Comparison of ENCODE assay signal across 17 cellular contexts in genomic region chr10:104301907-104302690, GRCh38. TPM values are rescaled to one million over a fixed set of nuclear protein-coding genes. Genes with fewer than 3 reads are reported as not detected.
DNase-seq lines count a peak whose midpoint lies in the region; ATAC-seq and TF ChIP-seq lines count a peak whose summit lies in the region.
"Had no signal": no experiment of that assay in that cellular context is flagged by ENCODE, and none has a peak within 500 bp of the region (broad histone marks: within the 10 kb centered on the region; RNA-seq: fewer than 3 reads in every experiment).

No MANE protein-coding gene starts in this region.

- TF ChIP-seq CTCF in adrenal gland (IDR thresholded peaks at IDR 0.05) (no peak), fibroblast of the aortic adventitia (IDR thresholded peaks at IDR 0.05; ENCODE audit: insufficient read depth, low read length) (peak; percentile 14), tibial artery (IDR thresholded peaks at IDR 0.05) (no peak)

- no peak for DNase-seq in stimulated activated naive CD8-positive, alpha-beta T cell treated with anti-CD3 and anti-CD28 coated beads, Interleukin-15, Interleukin-2, amounts not matched to agents 100 U/mL and 50 U/mL, for 24 hours
- DNase-seq in adrenal gland (peak in 1 of 7 donors; percentile 43), fibroblast of the aortic adventitia (ENCODE audit: low read depth) (no peak), tibial artery (no peak), GF-D8 (lab: John Stamatoyannopoulos, UW) (no peak), NCI-H2081 (lab: John Stamatoyannopoulos, UW) (no peak)
- DNase-seq: activated CD4-positive, alpha-beta T cell treated with anti-CD3 and anti-CD28 coated beads, Interleukin-2, amount 50 U/mL, for 48 hours; amygdala; dorsolateral prefrontal cortex; NCI-H1105; retina; substantia nigra had no signal

- intact Hi-C loops in adrenal gland (cut with DNase I) (no loop called here), tibial artery (cut with DNase I; ENCODE audit: low total_unique reads) (loop anchor here (2.0 kb wide), 1 partner anchor 37 kb away; the partner anchor contains the start of gene ITPRIP)

- H3K4me3 ChIP-seq in adrenal gland (no peak overlapping the region), fibroblast of the aortic adventitia (ENCODE audit: low read depth, low read length) (no peak overlapping the region), tibial artery (no peak overlapping the region)
- H3K4me3 ChIP-seq: dorsolateral prefrontal cortex, lung had no signal

- H3K9me3 Mint-ChIP-seq in stimulated activated naive CD8-positive, alpha-beta T cell treated with anti-CD3 and anti-CD28 coated beads, Interleukin-15, Interleukin-2, amounts not matched to agents 100 ng/mL and 50 ng/mL, for 24 hours, result peaks cover 8% of the 10 kb centered on the region

- peak overlapping the region in 3 of 5 donors; percentile 1 to 92 (median 92) for H3K27ac ChIP-seq in adrenal gland
- H3K27ac ChIP-seq in tibial artery, result peak overlapping the region; percentile 80 to 95

- H3K4me1 ChIP-seq in adrenal gland (replicated peaks in 1 of 2) (peaks cover 0 to 12% of the 10 kb centered on the region in 2 donors), tibial artery (peaks cover 7 to 57% (median 32%) of the 10 kb centered on the region in 4 donors)

- no peak overlapping the region for H3K4me3 Mint-ChIP-seq in stimulated activated naive CD8-positive, alpha-beta T cell treated with anti-CD3 and anti-CD28 coated beads, Interleukin-15, Interleukin-2, amounts not matched to agents 100 ng/mL and 50 ng/mL, for 24 hours

- no peaks in the 10 kb centered on the region for H3K27me3 ChIP-seq in adrenal gland
- no peaks in the 10 kb centered on the region for H3K27me3 ChIP-seq in tibial artery
- H3K27me3 ChIP-seq: dorsolateral prefrontal cortex had no signal

- H3K36me3 ChIP-seq in adrenal gland (replicated peaks in 1 of 2) (no peaks in the 10 kb centered on the region), tibial artery (no peaks in the 10 kb centered on the region)

- no peak for ATAC-seq in stimulated activated naive CD8-positive, alpha-beta T cell treated with anti-CD3 and anti-CD28 coated beads, Interleukin-15, Interleukin-2, amounts not matched to agents 100 U/mL and 50 U/mL, for 24 hours
- ATAC-seq in GM18511 (IDR thresholded peaks at IDR 0.05; ENCODE audit: unreplicated experiment), result no peak

- WGBS in adrenal gland, 4 donors, result 66 to 86% (median 70%) methylated on average over 2 to 3 of the region's 3 CpGs

- peaks cover 74% of the 10 kb centered on the region for H3K4me1 Mint-ChIP-seq in stimulated activated naive CD8-positive, alpha-beta T cell treated with anti-CD3 and anti-CD28 coated beads, Interleukin-15, Interleukin-2, amounts not matched to agents 100 ng/mL and 50 ng/mL, for 24 hours (ENCODE audit: low read depth)

- TF ChIP-seq POLR2A in adrenal gland (IDR thresholded peaks at IDR 0.05), result no peak

- peak overlapping the region; percentile 62 for H3K27ac Mint-ChIP-seq in stimulated activated naive CD8-positive, alpha-beta T cell treated with anti-CD3 and anti-CD28 coated beads, Interleukin-15, Interleukin-2, amounts not matched to agents 100 ng/mL and 50 ng/mL, for 24 hours
- H3K27ac Mint-ChIP-seq: activated T-helper 1 cell treated with anti-CD3 and anti-CD28 coated beads, Interleukin-12 subunit alpha, Interleukin-12 subunit beta, Interleukin-2, Interleukin-4 antibody, amounts not matched to agents 30 ng/mL and 10 ng/mL and 1 ng/mL, durations not matched to agents 14 hours and 24 hours and 36 hours had no signal

- no peaks in the 10 kb centered on the region for H3K27me3 Mint-ChIP-seq in stimulated activated naive CD8-positive, alpha-beta T cell treated with anti-CD3 and anti-CD28 coated beads, Interleukin-15, Interleukin-2, amounts not matched to agents 100 ng/mL and 50 ng/mL, for 24 hours

- H3K36me3 Mint-ChIP-seq in stimulated activated naive CD8-positive, alpha-beta T cell treated with anti-CD3 and anti-CD28 coated beads, Interleukin-15, Interleukin-2, amounts not matched to agents 100 ng/mL and 50 ng/mL, for 24 hours (ENCODE audit: low read depth), result peaks cover 13% of the 10 kb centered on the region

- H3K9me3 ChIP-seq in adrenal gland (replicated peaks in 1 of 3) (no peaks in the 10 kb centered on the region), tibial artery (no peaks in the 10 kb centered on the region)

RNA-seq across cellular contexts. Expression of gene GSTO2, which starts 33.1 kb away (rescaled TPM):
- total RNA-seq in adrenal gland (1 to 10 TPM; 3.7 to 8.2 (median 6.2) TPM), fibroblast of the aortic adventitia (ENCODE audit: low replicate concordance) (3.4 and 8.9 TPM in 2 replicates)
- polyA plus RNA-seq in adrenal gland, result 10 to 100 TPM in 1 of 3 donors, 1 to 10 TPM in 2; 6.5 to 13.6 (median 7.9) TPM

RNA-seq across cellular contexts. Expression of gene ITPRIP, which starts 36.2 kb away (rescaled TPM):
- total RNA-seq in adrenal gland (10 to 100 TPM; 18.3 to 27.0 (median 21.9) TPM), fibroblast of the aortic adventitia (ENCODE audit: low replicate concordance) (6.2 and 15.7 TPM in 2 replicates)
- polyA plus RNA-seq in adrenal gland, result 10 to 100 TPM; 11.4 to 13.1 (median 12.1) TPM

RNA-seq across cellular contexts. Expression of gene GSTO1, which starts 47.4 kb away (rescaled TPM):
- 100 to 1,000 TPM; 108 to 186 (median 153) TPM for total RNA-seq in adrenal gland
- polyA plus RNA-seq in adrenal gland, result 100 to 1,000 TPM; 130 to 203 (median 192) TPM
- 175 and 260 TPM in 2 replicates for total RNA-seq in fibroblast of the aortic adventitia (ENCODE audit: low replicate concordance)

RNA-seq across cellular contexts. Expression of gene CFAP58, which starts 51.5 kb away (rescaled TPM):
- total RNA-seq in adrenal gland (1 to 10 TPM in 2 of 8 donors, under 1 TPM in 6; 0.11 to 2.9 (median 0.67) TPM), fibroblast of the aortic adventitia (ENCODE audit: low replicate concordance) (0.36 and 0.98 TPM in 2 replicates)
- polyA plus RNA-seq in adrenal gland, result 1 to 10 TPM in 2 of 3 donors, under 1 TPM in 1; 0.42 to 1.3 (median 1.1) TPM
- polyA plus RNA-seq: neural cell had no signal
